ENCODE assay signal across 8 cellular contexts in the genomic region with DNA sequence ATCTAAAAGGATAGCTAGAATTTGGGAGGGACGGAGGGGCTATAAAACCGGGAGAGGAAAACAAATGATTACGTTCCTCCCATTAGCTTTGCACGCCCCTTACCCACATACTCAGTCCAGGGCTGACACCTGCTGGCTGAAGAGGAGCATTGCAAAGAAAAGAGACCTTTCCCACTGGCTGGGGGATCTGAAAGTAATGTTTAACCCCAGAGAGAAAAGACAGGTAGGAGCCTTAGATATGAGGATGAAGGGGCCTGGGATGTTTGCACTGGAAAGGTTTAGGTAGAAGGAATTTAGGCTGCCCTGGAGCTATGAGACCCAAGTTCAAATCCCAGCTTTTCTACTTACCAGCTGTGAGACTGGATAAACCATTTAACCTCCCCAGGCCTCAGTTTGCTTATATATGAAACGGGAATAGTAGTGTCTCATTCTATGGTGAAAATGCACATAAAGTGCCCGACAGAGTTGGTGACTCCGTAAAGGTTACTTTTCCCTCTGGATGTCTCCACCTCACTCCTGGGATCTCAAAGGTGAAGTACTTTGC.
DNase-seq lines count a peak whose midpoint lies in the region; ATAC-seq and TF ChIP-seq lines count a peak whose summit lies in the region.

No MANE protein-coding gene starts in this region.

- H3K27me3 ChIP-seq in BJ (ENCODE audit: control insufficient read depth, insufficient read depth, low read length) (no peaks in the 10 kb centered on the region), foreskin keratinocyte (no peaks in the 10 kb centered on the region)

- POLR2A ChIA-PET in BJ (lab: Charles Lee), result interaction anchor here (0.6 to 0.8 kb wide), 4 partner anchors 27 to 1406 kb away, joined by 3 to 11 read pairs (median 4); no protein-coding TSS in a partner anchor

- no peaks in the 10 kb centered on the region for H3K9me3 Mint-ChIP-seq in activated CD8-positive, alpha-beta memory T cell treated with anti-CD3 and anti-CD28 coated beads, Interleukin-2, amount 10 ng/mL, durations not matched to agents 7 days and 5 days (ENCODE audit: low read depth)

- H3K36me3 ChIP-seq in BJ (ENCODE audit: control insufficient read depth, insufficient read depth, low read length), result no peaks in the 10 kb centered on the region

- TF ChIP-seq CTCF in BJ (IDR thresholded peaks at IDR 0.05; ENCODE audit: insufficient read depth, low read depth, low read length), result peak; percentile 89
- TF ChIP-seq CTCF in foreskin keratinocyte (conservative IDR thresholded peaks at IDR 0.05), result peak; percentile 90

- H3K27ac ChIP-seq in foreskin keratinocyte, result no peak overlapping the region

- ATAC-seq in GM18511 (IDR thresholded peaks at IDR 0.05; ENCODE audit: unreplicated experiment), result peak; percentile 80
- ATAC-seq in HG03159 (IDR thresholded peaks at IDR 0.05; ENCODE audit: unreplicated experiment), result peak; percentile 80
- ATAC-seq in activated CD8-positive, alpha-beta memory T cell treated with anti-CD3 and anti-CD28 coated beads, Interleukin-2, amount 10 ng/mL, durations not matched to agents 7 days and 5 days, result peak; percentile 61
- ATAC-seq in foreskin keratinocyte, result peak; percentile 72

- H3K4me1 ChIP-seq in foreskin keratinocyte, result no peaks in the 10 kb centered on the region

- CTCF ChIA-PET in BJ (lab: Yijun Ruan, JAX), result interaction anchor here (0.6 to 4.1 kb wide), 64 partner anchors 9 to 1451 kb away, joined by 3 to 60 read pairs (median 4); partner anchors contain the start of gene GRIA1
- CTCF ChIA-PET in activated CD8-positive, alpha-beta memory T cell treated with anti-CD3 and anti-CD28 coated beads, Interleukin-2, amount 10 ng/mL, durations not matched to agents 7 days and 5 days (lab: Charles Lee), result interaction anchor here (0.7 to 2.2 kb wide), 15 partner anchors 10 to 1433 kb away, joined by 3 to 19 read pairs (median 4); no protein-coding TSS in a partner anchor

- no peak overlapping the region for H3K27ac Mint-ChIP-seq in activated CD8-positive, alpha-beta memory T cell treated with anti-CD3 and anti-CD28 coated beads, Interleukin-2, amount 10 ng/mL, durations not matched to agents 7 days and 5 days

- H3K4me1 Mint-ChIP-seq in activated CD8-positive, alpha-beta memory T cell treated with anti-CD3 and anti-CD28 coated beads, Interleukin-2, amount 10 ng/mL, durations not matched to agents 7 days and 5 days, result peaks cover 5% of the 10 kb centered on the region

- H3K27me3 Mint-ChIP-seq in activated CD8-positive, alpha-beta memory T cell treated with anti-CD3 and anti-CD28 coated beads, Interleukin-2, amount 10 ng/mL, durations not matched to agents 7 days and 5 days, result peaks cover 13% of the 10 kb centered on the region

- no peak overlapping the region for H3K4me3 Mint-ChIP-seq in activated CD8-positive, alpha-beta memory T cell treated with anti-CD3 and anti-CD28 coated beads, Interleukin-2, amount 10 ng/mL, durations not matched to agents 7 days and 5 days

- no peak for DNase-seq in BJ (ENCODE audit: low read depth)
- peak; percentile 71 for DNase-seq in NCI-H460 (ENCODE audit: extremely low read depth, low read depth)
- DNase-seq in activated CD8-positive, alpha-beta memory T cell treated with anti-CD3 and anti-CD28 coated beads, Interleukin-2, amount 10 ng/mL, durations not matched to agents 7 days and 5 days, result peak; percentile 56
- DNase-seq in foreskin keratinocyte, result peak in 1 of 2 donors; percentile 29
- DNase-seq in non-pigmented ciliary epithelial cell (ENCODE audit: low read depth), result peak; percentile 10
- no peak for DNase-seq in activated effector memory CD4-positive, alpha-beta T cell treated with anti-CD3 and anti-CD28 coated beads, Interleukin-2, amount 50 U/mL, for 16 hours

- no peak overlapping the region for H3K4me3 ChIP-seq in BJ (ENCODE audit: low read depth, low read length)

- no peaks in the 10 kb centered on the region for H3K36me3 Mint-ChIP-seq in activated CD8-positive, alpha-beta memory T cell treated with anti-CD3 and anti-CD28 coated beads, Interleukin-2, amount 10 ng/mL, durations not matched to agents 7 days and 5 days

Comparison
In these comparisons a context has a peak if more than half of its experiments do, and no peak if none do; other contexts are left out.
1. DNase-seq: peak in NCI-H460 (single experiment), activated CD8-positive, alpha-beta memory T cell treated with anti-CD3 and anti-CD28 coated beads, Interleukin-2, amount 10 ng/mL, durations not matched to agents 7 days and 5 days (single experiment) and non-pigmented ciliary epithelial cell (single experiment); none in BJ (single experiment) and activated effector memory CD4-positive, alpha-beta T cell treated with anti-CD3 and anti-CD28 coated beads, Interleukin-2, amount 50 U/mL, for 16 hours (single experiment).
2. Peak in every context shown above with its lines, with median percentiles within 50 percentile points of each other: ATAC-seq.